In genomic region chr1:76833856-76834255, GRCh38 we compare ENCODE assay signal across 18 cellular contexts. TPM values are rescaled to one million over a fixed set of nuclear protein-coding genes. Genes with fewer than 3 reads are reported as not detected.
DNase-seq lines count a peak whose midpoint lies in the region; ATAC-seq and TF ChIP-seq lines count a peak whose summit lies in the region.
"Had no signal": no experiment of that assay in that cellular context is flagged by ENCODE, and none has a peak within 500 bp of the region (broad histone marks: within the 10 kb centered on the region; RNA-seq: fewer than 3 reads in every experiment).

No MANE protein-coding gene starts in this region.

- POLR2A ChIA-PET in MCF 10A (lab: Yijun Ruan, JAX), result interaction anchor here (0.6 kb wide), 1 partner anchor 203 kb away, joined by 3 read pairs; no protein-coding TSS in a partner anchor

- no peak for TF ChIP-seq EP300 in tibial nerve (IDR thresholded peaks at IDR 0.05)

- H3K36me3 Mint-ChIP-seq in MCF 10A (ENCODE audit: insufficient read depth, unreplicated experiment), result no peaks in the 10 kb centered on the region
- H3K36me3 Mint-ChIP-seq: CD8-positive, alpha-beta T cell had no signal

- TF ChIP-seq POLR2A in breast epithelium (IDR thresholded peaks at IDR 0.05), result no peak
- TF ChIP-seq POLR2A in tibial nerve (IDR thresholded peaks at IDR 0.05), result no peak

- H3K9me3 ChIP-seq in breast epithelium (no peaks in the 10 kb centered on the region), tibial nerve (peaks cover 0 to 3% (median 0%) of the 10 kb centered on the region in 4 donors)
- H3K9me3 ChIP-seq: A549; BLaER1 treated with 17β-estradiol and CSF1 and Interleukin-3, amounts not matched to agents 10 nM and 100 nM; Caco-2 had no signal

- intact Hi-C loops in breast epithelium (cut with DNase I; ENCODE audit: low total_unique reads), result no loop called here
- intact Hi-C loops in MCF 10A (cut with micrococcal nuclease), result no loop called here
- intact Hi-C loops in sciatic nerve (cut with DNase I), result no loop called here

- TF ChIP-seq CTCF in breast epithelium (IDR thresholded peaks at IDR 0.05) (no peak), MCF 10A (IDR thresholded peaks at IDR 0.05; ENCODE audit: unreplicated experiment) (no peak), tibial nerve (IDR thresholded peaks at IDR 0.05) (no peak)

- peaks cover 5% of the 10 kb centered on the region for H3K9me3 Mint-ChIP-seq in MCF 10A (ENCODE audit: unreplicated experiment)
- H3K9me3 Mint-ChIP-seq: CD4-positive, alpha-beta T cell; CD8-positive, alpha-beta T cell had no signal

- WGBS in tibial nerve, 2 donors, result 91 to 95% methylated on average over 2 of the region's 2 CpGs

- no TSS peak for BruUV-seq in MCF 10A (replicated peaks; lab: Mats Ljungman, UMichigan)

- H3K4me3 ChIP-seq in breast epithelium, result no peak overlapping the region
- no peak overlapping the region for H3K4me3 ChIP-seq in tibial nerve
- H3K4me3 ChIP-seq: A549; BLaER1 treated with 17β-estradiol and CSF1 and Interleukin-3, amounts not matched to agents 10 nM and 100 nM had no signal

- peak; percentile 14 for ATAC-seq in sciatic nerve
- ATAC-seq in HG03571 (IDR thresholded peaks at IDR 0.05; ENCODE audit: unreplicated experiment), result no peak
- ATAC-seq: A549; CD8-positive, alpha-beta T cell had no signal

- H3K36me3 ChIP-seq in breast epithelium (no peaks in the 10 kb centered on the region), tibial nerve (no peaks in the 10 kb centered on the region)
- H3K36me3 ChIP-seq: BLaER1 treated with 17β-estradiol and CSF1 and Interleukin-3, amounts not matched to agents 10 nM and 100 nM had no signal

- H3K27me3 Mint-ChIP-seq in MCF 10A (ENCODE audit: insufficient read depth, unreplicated experiment), result peaks cover 11% of the 10 kb centered on the region
- H3K27me3 Mint-ChIP-seq: B cell had no signal

- H3K4me1 ChIP-seq in breast epithelium, result no peaks in the 10 kb centered on the region
- H3K4me1 ChIP-seq in tibial nerve, result peaks cover 0 to 20% (median 9%) of the 10 kb centered on the region in 4 donors
- H3K4me1 ChIP-seq: A549; BLaER1 treated with 17β-estradiol and CSF1 and Interleukin-3, amounts not matched to agents 10 nM and 100 nM; Caco-2 had no signal

- H3K4me1 Mint-ChIP-seq in MCF 10A (ENCODE audit: insufficient read depth, unreplicated experiment), result peaks cover 12% of the 10 kb centered on the region
- H3K4me1 Mint-ChIP-seq: B cell had no signal

- no peak overlapping the region for H3K4me3 Mint-ChIP-seq in MCF 10A (ENCODE audit: unreplicated experiment)
- H3K4me3 Mint-ChIP-seq: B cell; CD4-positive, alpha-beta T cell; CD8-positive, alpha-beta T cell had no signal

- CTCF ChIA-PET in MCF 10A (lab: Yijun Ruan, JAX), result no interaction called here

- DNase-seq in breast epithelium (ENCODE audit: low spot score in 2 of 2) (no peak), MCF 10A (ENCODE audit: unreplicated experiment) (no peak), sciatic nerve (ENCODE audit: low spot score) (no peak), tibial nerve (ENCODE audit: low spot score in 2 of 2) (no peak), NCI-H2227 (lab: John Stamatoyannopoulos, UW; ENCODE audit: unreplicated experiment) (no peak)
- DNase-seq: AML-193; Caco-2; Calu3; CD4-positive, alpha-beta T cell; CD8-positive, alpha-beta T cell; DMS79 treated with DMSO at 0.1 percent for 48 hours; GF-D8 had no signal

- no peak overlapping the region for H3K27ac Mint-ChIP-seq in MCF 10A (ENCODE audit: low read depth, unreplicated experiment)
- H3K27ac Mint-ChIP-seq: B cell; CD4-positive, alpha-beta T cell; CD8-positive, alpha-beta T cell had no signal

- H3K27ac ChIP-seq in breast epithelium (peak overlapping the region; percentile 80), tibial nerve (peak overlapping the region in 3 of 4 donors; percentile 17 to 76 (median 71))
- H3K27ac ChIP-seq: 22Rv1; A549; BLaER1 treated with 17β-estradiol and CSF1 and Interleukin-3, amounts not matched to agents 10 nM and 100 nM; C4-2B had no signal

- H3K27me3 ChIP-seq in breast epithelium (no peaks in the 10 kb centered on the region), tibial nerve (no peaks in the 10 kb centered on the region)
- H3K27me3 ChIP-seq: BLaER1 treated with 17β-estradiol and CSF1 and Interleukin-3, amounts not matched to agents 10 nM and 100 nM had no signal

RNA-seq across cellular contexts. Expression of gene ST6GALNAC5, which starts 33.4 kb away (rescaled TPM):
- total RNA-seq in breast epithelium, result 10 to 100 TPM in 2 of 3 donors, under 1 TPM in 1; 0.48 to 53.4 (median 15.4) TPM
- 2.1 and 3.3 TPM in 2 replicates for total RNA-seq in MCF 10A (2022)
- total RNA-seq in sciatic nerve, result 20.0 TPM
- 10 to 100 TPM; 10.6 to 57.2 (median 20.5) TPM for total RNA-seq in tibial nerve
- total RNA-seq: B cell; CD4-positive, alpha-beta T cell; CD8-positive, alpha-beta T cell had no signal
